ENCODE assay signal across 14 cellular contexts in genomic region chr10:17649052-17649451, GRCh38. TPM values are rescaled to one million over a fixed set of nuclear protein-coding genes. Genes with fewer than 3 reads are reported as not detected.
A peak's percentile ranks its signal among the peaks of the same experiment; 100 is the strongest.
DNase-seq lines count a peak whose midpoint lies in the region; ATAC-seq and TF ChIP-seq lines count a peak whose summit lies in the region.
"Had no signal": no experiment of that assay in that cellular context is flagged by ENCODE, and none has a peak within 500 bp of the region (broad histone marks: within the 10 kb centered on the region; RNA-seq: fewer than 3 reads in every experiment).

No MANE protein-coding gene starts in this region.

- no peaks in the 10 kb centered on the region for H3K9me3 ChIP-seq in thoracic aorta
- H3K9me3 ChIP-seq: Peyer's patch had no signal

- CTCF ChIA-PET in activated CD8-positive, alpha-beta T cell treated with anti-CD3 and anti-CD28 coated beads for 36 hours (lab: Charles Lee), result no interaction called here

- no peak overlapping the region for H3K4me3 ChIP-seq in thoracic aorta
- H3K4me3 ChIP-seq: left ventricle myocardium inferior, Peyer's patch had no signal

- H3K9me3 Mint-ChIP-seq in activated naive CD4-positive, alpha-beta T cell treated with anti-CD3 and anti-CD28 coated beads, Interleukin-2, amount 50 U/mL, for 24 hours, result peaks cover 5% of the 10 kb centered on the region
- H3K9me3 Mint-ChIP-seq in activated CD8-positive, alpha-beta T cell treated with anti-CD3 and anti-CD28 coated beads for 36 hours, result peaks cover 17% of the 10 kb centered on the region
- H3K9me3 Mint-ChIP-seq in memory B cell, result peaks cover 1% of the 10 kb centered on the region

- POLR2A ChIA-PET in activated CD8-positive, alpha-beta T cell treated with anti-CD3 and anti-CD28 coated beads for 36 hours (lab: Charles Lee), result interaction anchor here (1.3 kb wide), 1 partner anchor 25 kb away, joined by 3 read pairs; no protein-coding TSS in a partner anchor

- DNase-seq in activated naive CD4-positive, alpha-beta T cell treated with anti-CD3 and anti-CD28 coated beads, Interleukin-2, amount 50 U/mL, for 16 hours, result no peak
- DNase-seq in activated CD8-positive, alpha-beta T cell treated with anti-CD3 and anti-CD28 coated beads for 36 hours, result no peak
- no peak for DNase-seq in memory B cell (ENCODE audit: low spot score in 2 of 2)
- DNase-seq in thoracic aorta (ENCODE audit: low spot score), result no peak
- no peak for DNase-seq in DMS 273 (lab: John Stamatoyannopoulos, UW; ENCODE audit: unreplicated experiment)
- no peak for DNase-seq in HK-2 (ENCODE audit: unreplicated experiment)
- DNase-seq in stimulated activated CD4-positive, alpha-beta T cell treated with anti-CD3 and anti-CD28 coated beads, Interleukin-2, amount 100 ng/mL, for 48 hours, result no peak
- DNase-seq: anterior cingulate cortex, GDM1, Karpas-422, left ventricle myocardium inferior, NCI-H1105 treated with DMSO at 0.1 percent for 48 hours had no signal

- peaks cover 54 to 87% of the 10 kb centered on the region in 2 donors for H3K4me1 ChIP-seq in thoracic aorta (ENCODE audit: control insufficient read depth in 1 of 2, low read depth in 2 of 2)

- ATAC-seq in activated CD8-positive, alpha-beta T cell treated with anti-CD3 and anti-CD28 coated beads for 36 hours, result no peak
- no peak for ATAC-seq in memory B cell (ENCODE audit: low read depth)
- no peak for ATAC-seq in thoracic aorta (ENCODE audit: insufficient number of reproducible peaks, low FRiP score, low read depth)

- H3K27me3 ChIP-seq in thoracic aorta (replicated peaks; ENCODE audit: insufficient read depth), result no peaks in the 10 kb centered on the region
- H3K27me3 ChIP-seq: Peyer's patch had no signal

- intact Hi-C loops in activated CD8-positive, alpha-beta T cell treated with anti-CD3 and anti-CD28 coated beads for 36 hours (cut with micrococcal nuclease), result loop anchor here (10.0 kb wide), 1 partner anchor 414 kb away; no protein-coding TSS in a partner anchor

- no peaks in the 10 kb centered on the region for H3K36me3 ChIP-seq in thoracic aorta
- H3K36me3 ChIP-seq: Peyer's patch had no signal

- H3K27me3 Mint-ChIP-seq in activated naive CD4-positive, alpha-beta T cell treated with anti-CD3 and anti-CD28 coated beads, Interleukin-2, amount 50 U/mL, for 24 hours, result no peaks in the 10 kb centered on the region
- H3K27me3 Mint-ChIP-seq in activated CD8-positive, alpha-beta T cell treated with anti-CD3 and anti-CD28 coated beads for 36 hours, result no peaks in the 10 kb centered on the region
- no peaks in the 10 kb centered on the region for H3K27me3 Mint-ChIP-seq in memory B cell

- H3K4me3 Mint-ChIP-seq in activated naive CD4-positive, alpha-beta T cell treated with anti-CD3 and anti-CD28 coated beads, Interleukin-2, amount 50 U/mL, for 24 hours, result peak overlapping the region; percentile 70
- H3K4me3 Mint-ChIP-seq in activated CD8-positive, alpha-beta T cell treated with anti-CD3 and anti-CD28 coated beads for 36 hours, result peak overlapping the region; percentile 67
- no peak overlapping the region for H3K4me3 Mint-ChIP-seq in memory B cell

- no peak overlapping the region for H3K27ac Mint-ChIP-seq in activated naive CD4-positive, alpha-beta T cell treated with anti-CD3 and anti-CD28 coated beads, Interleukin-2, amount 50 U/mL, for 24 hours
- H3K27ac Mint-ChIP-seq in activated CD8-positive, alpha-beta T cell treated with anti-CD3 and anti-CD28 coated beads for 36 hours, result peak overlapping the region; percentile 94
- peak overlapping the region; percentile 6 for H3K27ac Mint-ChIP-seq in memory B cell

- peaks cover 89% of the 10 kb centered on the region for H3K4me1 Mint-ChIP-seq in activated naive CD4-positive, alpha-beta T cell treated with anti-CD3 and anti-CD28 coated beads, Interleukin-2, amount 50 U/mL, for 24 hours
- peaks cover 76% of the 10 kb centered on the region for H3K4me1 Mint-ChIP-seq in activated CD8-positive, alpha-beta T cell treated with anti-CD3 and anti-CD28 coated beads for 36 hours (ENCODE audit: low read depth)
- H3K4me1 Mint-ChIP-seq in memory B cell, result peaks cover 41% of the 10 kb centered on the region

- H3K27ac ChIP-seq in thoracic aorta, result peak overlapping the region; percentile 20 to 68
- H3K27ac ChIP-seq: left ventricle myocardium inferior had no signal

- TF ChIP-seq CTCF in activated CD8-positive, alpha-beta T cell treated with anti-CD3 and anti-CD28 coated beads for 36 hours (IDR thresholded peaks at IDR 0.05), result no peak
- no peak for TF ChIP-seq CTCF in thoracic aorta (IDR thresholded peaks at IDR 0.05)

- peaks cover 23% of the 10 kb centered on the region for H3K36me3 Mint-ChIP-seq in activated naive CD4-positive, alpha-beta T cell treated with anti-CD3 and anti-CD28 coated beads, Interleukin-2, amount 50 U/mL, for 24 hours
- H3K36me3 Mint-ChIP-seq in activated CD8-positive, alpha-beta T cell treated with anti-CD3 and anti-CD28 coated beads for 36 hours (ENCODE audit: low read depth), result peaks cover 65% of the 10 kb centered on the region
- peaks cover 23% of the 10 kb centered on the region for H3K36me3 Mint-ChIP-seq in memory B cell

RNA-seq across cellular contexts. Expression of gene STAM, which starts 5.1 kb away (rescaled TPM):
- 10 to 100 TPM; 21.6 to 24.5 TPM for total RNA-seq in activated CD8-positive, alpha-beta T cell treated with anti-CD3 and anti-CD28 coated beads for 36 hours
- total RNA-seq in thoracic aorta, result 10 to 100 TPM; 26.1 to 28.4 TPM

RNA-seq across cellular contexts. Expression of gene HACD1, which starts 31.9 kb away (rescaled TPM):
- total RNA-seq in activated CD8-positive, alpha-beta T cell treated with anti-CD3 and anti-CD28 coated beads for 36 hours, result 1 to 10 TPM; 2.6 to 2.8 TPM
- total RNA-seq in thoracic aorta, result 100 to 1,000 TPM in 1 of 2 donors, 10 to 100 TPM in 1; 82.2 to 109 TPM

Comparison
In these comparisons a context has a peak if more than half of its experiments do, and no peak if none do; other contexts are left out.
1. RNA of gene HACD1, which starts 31.9 kb away (total RNA-seq): 82.2 to 109 TPM in thoracic aorta; 2.6 to 2.8 TPM in activated CD8-positive, alpha-beta T cell treated with anti-CD3 and anti-CD28 coated beads for 36 hours; every median in the first group is over 10 times any median in the second.